Comparison of ENCODE assay signal across 10 cellular contexts in the genomic region with DNA sequence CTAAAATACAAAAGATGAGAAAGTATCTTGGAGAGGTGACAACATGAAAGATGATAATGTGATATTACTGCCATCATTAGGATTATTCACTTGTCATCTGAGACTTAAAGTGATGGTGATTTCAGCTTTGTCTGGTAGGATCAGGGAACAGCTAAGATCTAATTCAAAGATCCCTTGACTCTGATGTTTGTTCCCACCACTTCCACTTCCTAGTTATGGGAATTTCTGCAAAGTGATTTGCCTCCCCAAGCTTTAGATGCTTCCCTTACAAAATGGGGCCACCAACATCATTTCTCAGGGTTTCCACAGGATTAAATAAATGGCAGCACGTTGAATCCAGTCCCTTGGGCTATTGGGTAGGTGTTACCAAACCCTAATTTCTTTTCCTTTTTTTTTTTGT.
"Had no signal": no experiment of that assay in that cellular context is flagged by ENCODE, and none has a peak within 500 bp of the region (broad histone marks: within the 10 kb centered on the region; RNA-seq: fewer than 3 reads in every experiment).

No MANE protein-coding gene starts in this region.

- H2AFZ ChIP-seq: GM23248, GM23338 had no signal

- ATAC-seq: GM23338, HCT116 had no signal

- H3K4me3 ChIP-seq: GM23248, GM23338, HAP-1 had no signal

- H3K4me1 ChIP-seq: HAP-1 had no signal

- H3K9ac ChIP-seq: GM23248 had no signal

- H3K9me3 ChIP-seq: HAP-1 had no signal

- DNase-seq: GM23248, GOT3, H7, H9, HCEC 1CT, HFFc6 had no signal

- H3K27ac ChIP-seq: GM23248 had no signal

- H3K36me3 ChIP-seq: HAP-1 had no signal

- FAIRE-seq: H54 had no signal
